In the genomic region with DNA sequence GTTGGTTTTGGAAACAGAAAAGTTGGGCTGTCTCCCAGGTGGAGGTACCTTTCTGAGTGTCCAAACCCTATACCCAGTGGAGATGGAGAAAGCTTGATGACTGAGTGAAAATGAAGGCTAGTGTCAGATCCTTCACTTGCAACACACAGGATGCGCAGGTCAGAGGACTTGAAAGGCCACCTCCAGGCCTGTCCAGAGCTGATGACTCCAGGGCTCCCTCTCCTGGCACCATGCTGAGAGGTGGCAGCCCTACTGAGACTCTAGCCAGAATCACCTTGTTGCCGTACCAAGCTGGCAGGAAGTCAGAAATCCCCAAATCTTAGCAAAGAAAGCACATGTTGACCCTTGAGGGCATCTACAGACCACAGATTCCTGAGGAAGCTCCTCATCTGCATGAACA, we compare ENCODE assay signal across 10 cellular contexts. TPM values are rescaled to one million over a fixed set of nuclear protein-coding genes. Genes with fewer than 3 reads are reported as not detected.
DNase-seq lines count a peak whose midpoint lies in the region; ATAC-seq and TF ChIP-seq lines count a peak whose summit lies in the region.
"Had no signal": no experiment of that assay in that cellular context is flagged by ENCODE, and none has a peak within 500 bp of the region (broad histone marks: within the 10 kb centered on the region; RNA-seq: fewer than 3 reads in every experiment).

No MANE protein-coding gene starts in this region.

- ATAC-seq in HG03159 (IDR thresholded peaks at IDR 0.05; ENCODE audit: unreplicated experiment) (no peak), HG02588 (IDR thresholded peaks at IDR 0.05; ENCODE audit: unreplicated experiment) (no peak)

- peak; percentile 66 for TF ChIP-seq RAD21 in Ishikawa (IDR thresholded peaks at IDR 0.05; ENCODE audit: low read depth)

- no peaks in the 10 kb centered on the region for H3K36me3 Mint-ChIP-seq in activated naive CD4-positive, alpha-beta T cell treated with anti-CD3 and anti-CD28 coated beads, Interleukin-2, amount 10 ng/mL, durations not matched to agents 7 days and 5 days

- no peaks in the 10 kb centered on the region for H3K9me3 Mint-ChIP-seq in activated naive CD4-positive, alpha-beta T cell treated with anti-CD3 and anti-CD28 coated beads, Interleukin-2, amount 10 ng/mL, durations not matched to agents 7 days and 5 days
- H3K9me3 Mint-ChIP-seq: dendritic cell treated with granulocyte-macrophage colony-stimulating factor and Interleukin-4, amounts not matched to agents 40 ng/mL and 50 ng/mL, for 4 days had no signal

- DNase-seq in DMS153 treated with DMSO at 0.1 percent for 48 hours (lab: John Stamatoyannopoulos, UW; ENCODE audit: unreplicated experiment): peak; percentile 49
- no peak for DNase-seq in DMS153 (lab: John Stamatoyannopoulos, UW)
- DNase-seq in activated naive CD4-positive, alpha-beta T cell treated with anti-CD3 and anti-CD28 coated beads, Interleukin-2, amount 10 ng/mL, durations not matched to agents 7 days and 5 days: peak; percentile 52
- peak; percentile 19 for DNase-seq in mucosa of gallbladder (ENCODE audit: low spot score)
- DNase-seq in NCI-H1048 (lab: John Stamatoyannopoulos, UW): no peak

- no peak overlapping the region for H3K27ac Mint-ChIP-seq in activated naive CD4-positive, alpha-beta T cell treated with anti-CD3 and anti-CD28 coated beads, Interleukin-2, amount 10 ng/mL, durations not matched to agents 7 days and 5 days
- H3K27ac Mint-ChIP-seq: dendritic cell treated with granulocyte-macrophage colony-stimulating factor and Interleukin-4, amounts not matched to agents 40 ng/mL and 50 ng/mL, for 4 days had no signal

- no peak for TF ChIP-seq EP300 in Ishikawa (IDR thresholded peaks at IDR 0.05; ENCODE audit: borderline replicate concordance)

- H3K27me3 Mint-ChIP-seq in activated naive CD4-positive, alpha-beta T cell treated with anti-CD3 and anti-CD28 coated beads, Interleukin-2, amount 10 ng/mL, durations not matched to agents 7 days and 5 days: peaks cover 82% of the 10 kb centered on the region

- CTCF ChIA-PET in activated naive CD4-positive, alpha-beta T cell treated with anti-CD3 and anti-CD28 coated beads, Interleukin-2, amount 10 ng/mL, durations not matched to agents 7 days and 5 days (lab: Charles Lee): interaction anchor here (0.6 to 4.7 kb wide), 17 partner anchors 8 to 189 kb away, joined by 3 to 57 read pairs (median 3); a partner anchor contains a TSS

- H3K4me1 Mint-ChIP-seq in activated naive CD4-positive, alpha-beta T cell treated with anti-CD3 and anti-CD28 coated beads, Interleukin-2, amount 10 ng/mL, durations not matched to agents 7 days and 5 days: peaks cover 6% of the 10 kb centered on the region

- H3K4me3 Mint-ChIP-seq in activated naive CD4-positive, alpha-beta T cell treated with anti-CD3 and anti-CD28 coated beads, Interleukin-2, amount 10 ng/mL, durations not matched to agents 7 days and 5 days: no peak overlapping the region
- H3K4me3 Mint-ChIP-seq: dendritic cell treated with granulocyte-macrophage colony-stimulating factor and Interleukin-4, amounts not matched to agents 40 ng/mL and 50 ng/mL, for 4 days had no signal

TF ChIP-seq in Ishikawa, 13 proteins besides CTCF, POLR2A, EP300 and RAD21:
- no peak for TF ChIP-seq TEAD4 (IDR thresholded peaks at IDR 0.05)
- no peak for TF ChIP-seq YY1 (IDR thresholded peaks at IDR 0.05; ENCODE audit: low read depth)
- no peak for TF ChIP-seq ZBTB7A (IDR thresholded peaks at IDR 0.05; ENCODE audit: low read depth)
- TF ChIP-seq, protein P1, sequence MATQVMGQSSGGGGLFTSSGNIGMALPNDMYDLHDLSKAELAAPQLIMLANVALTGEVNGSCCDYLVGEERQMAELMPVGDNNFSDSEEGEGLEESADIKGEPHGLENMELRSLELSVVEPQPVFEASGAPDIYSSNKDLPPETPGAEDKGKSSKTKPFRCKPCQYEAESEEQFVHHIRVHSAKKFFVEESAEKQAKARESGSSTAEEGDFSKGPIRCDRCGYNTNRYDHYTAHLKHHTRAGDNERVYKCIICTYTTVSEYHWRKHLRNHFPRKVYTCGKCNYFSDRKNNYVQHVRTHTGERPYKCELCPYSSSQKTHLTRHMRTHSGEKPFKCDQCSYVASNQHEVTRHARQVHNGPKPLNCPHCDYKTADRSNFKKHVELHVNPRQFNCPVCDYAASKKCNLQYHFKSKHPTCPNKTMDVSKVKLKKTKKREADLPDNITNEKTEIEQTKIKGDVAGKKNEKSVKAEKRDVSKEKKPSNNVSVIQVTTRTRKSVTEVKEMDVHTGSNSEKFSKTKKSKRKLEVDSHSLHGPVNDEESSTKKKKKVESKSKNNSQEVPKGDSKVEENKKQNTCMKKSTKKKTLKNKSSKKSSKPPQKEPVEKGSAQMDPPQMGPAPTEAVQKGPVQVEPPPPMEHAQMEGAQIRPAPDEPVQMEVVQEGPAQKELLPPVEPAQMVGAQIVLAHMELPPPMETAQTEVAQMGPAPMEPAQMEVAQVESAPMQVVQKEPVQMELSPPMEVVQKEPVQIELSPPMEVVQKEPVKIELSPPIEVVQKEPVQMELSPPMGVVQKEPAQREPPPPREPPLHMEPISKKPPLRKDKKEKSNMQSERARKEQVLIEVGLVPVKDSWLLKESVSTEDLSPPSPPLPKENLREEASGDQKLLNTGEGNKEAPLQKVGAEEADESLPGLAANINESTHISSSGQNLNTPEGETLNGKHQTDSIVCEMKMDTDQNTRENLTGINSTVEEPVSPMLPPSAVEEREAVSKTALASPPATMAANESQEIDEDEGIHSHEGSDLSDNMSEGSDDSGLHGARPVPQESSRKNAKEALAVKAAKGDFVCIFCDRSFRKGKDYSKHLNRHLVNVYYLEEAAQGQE (IDR thresholded peaks at IDR 0.05; ENCODE audit: low read depth): no peak
- no peak for TF ChIP-seq EGR1 (IDR thresholded peaks at IDR 0.05)
- TF ChIP-seq CEBPB (IDR thresholded peaks at IDR 0.05): no peak

RNA-seq across cellular contexts. Expression of a gene that starts 16.4 kb away (rescaled TPM):
- total RNA-seq in mucosa of gallbladder: not detected
- total RNA-seq: LHCN-M2 had no signal

RNA-seq across cellular contexts. Expression of a gene that starts 45.4 kb away (rescaled TPM):
- not detected for total RNA-seq in mucosa of gallbladder
- total RNA-seq: LHCN-M2 had no signal

Comparison
In these comparisons a context has a peak if more than half of its experiments do, and no peak if none do; other contexts are left out.
1. DNase-seq: peak in DMS153 treated with DMSO at 0.1 percent for 48 hours (single experiment), activated naive CD4-positive, alpha-beta T cell treated with anti-CD3 and anti-CD28 coated beads, Interleukin-2, amount 10 ng/mL, durations not matched to agents 7 days and 5 days (single experiment) and mucosa of gallbladder (single experiment); none in DMS153 (single experiment) and NCI-H1048 (single experiment).